1 cellular context compared by ENCODE assay signal in the genomic region with DNA sequence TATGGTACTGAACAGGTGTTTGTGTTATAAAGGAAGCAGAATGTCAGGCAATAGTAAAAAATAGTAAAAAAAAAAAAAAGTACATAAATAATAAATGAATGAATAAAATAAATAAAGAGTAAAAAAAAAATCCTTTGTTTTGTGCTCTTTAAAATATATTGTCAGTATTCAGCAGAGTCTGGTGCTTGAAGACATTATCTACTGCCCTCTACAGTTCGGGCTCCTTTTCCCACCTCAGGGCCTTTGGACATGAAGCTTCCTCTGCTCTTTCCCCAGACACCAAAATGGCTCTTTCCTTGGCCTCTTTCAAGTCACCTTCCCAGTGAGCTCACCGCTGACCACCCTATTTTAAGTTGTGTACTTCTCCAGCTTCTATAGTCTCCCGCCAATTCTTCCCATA.
TF ChIP-seq lines count a peak whose summit lies in the region.

No MANE protein-coding gene starts in this region.

TF ChIP-seq in IMR-90, 13 proteins besides CTCF, POLR2A, EP300 and RAD21:
- TF ChIP-seq SMC3 (IDR thresholded peaks at IDR 0.05; ENCODE audit: low read depth, low read length), result peak; percentile 49; the same call in 1 of the 2 replicates
- TF ChIP-seq, protein P1, sequence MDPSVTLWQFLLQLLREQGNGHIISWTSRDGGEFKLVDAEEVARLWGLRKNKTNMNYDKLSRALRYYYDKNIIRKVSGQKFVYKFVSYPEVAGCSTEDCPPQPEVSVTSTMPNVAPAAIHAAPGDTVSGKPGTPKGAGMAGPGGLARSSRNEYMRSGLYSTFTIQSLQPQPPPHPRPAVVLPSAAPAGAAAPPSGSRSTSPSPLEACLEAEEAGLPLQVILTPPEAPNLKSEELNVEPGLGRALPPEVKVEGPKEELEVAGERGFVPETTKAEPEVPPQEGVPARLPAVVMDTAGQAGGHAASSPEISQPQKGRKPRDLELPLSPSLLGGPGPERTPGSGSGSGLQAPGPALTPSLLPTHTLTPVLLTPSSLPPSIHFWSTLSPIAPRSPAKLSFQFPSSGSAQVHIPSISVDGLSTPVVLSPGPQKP (IDR thresholded peaks at IDR 0.05; ENCODE audit: borderline replicate concordance, low read depth, low read length), result no peak
